In genomic region chr11:35035894-35036408, GRCh38 we compare ENCODE assay signal across 1 cellular context.
TF ChIP-seq lines count a peak whose summit lies in the region.

No MANE protein-coding gene starts in this region.

TF ChIP-seq in GM12878, 131 proteins besides CTCF, POLR2A, EP300 and RAD21 (continued from another document):
- TF ChIP-seq SREBF1 (IDR thresholded peaks at IDR 0.05; ENCODE audit: low read length) (no peak), IKZF1 (conservative IDR thresholded peaks at IDR 0.05) (peak; percentile 87), CEBPZ (IDR thresholded peaks at IDR 0.05; ENCODE audit: low read depth, low read length) (no peak), CEBPB (IDR thresholded peaks at IDR 0.05; ENCODE audit: borderline replicate concordance in 1 of 2, low read depth in 2 of 2, low read length in 2 of 2) (peak in 1 of 2 experiments; percentile 26; a peak in 1 of 4 replicates), MXI1 (IDR thresholded peaks at IDR 0.05; ENCODE audit: low read depth, low read length) (no peak), IRF4 (IDR thresholded peaks at IDR 0.05; ENCODE audit: low read depth, low read length) (peak; percentile 67; the same call in 1 of the 2 replicates), BCL11A (IDR thresholded peaks at IDR 0.05; ENCODE audit: low read depth, low read length) (peak; percentile 81), RAD51 (IDR thresholded peaks at IDR 0.05) (peak; percentile 72), STAT3 (IDR thresholded peaks at IDR 0.05; ENCODE audit: low read depth, low read length) (0 out of 2 replicates have a peak, but pooled peaks have one; percentile 45), JUND (IDR thresholded peaks at IDR 0.05; ENCODE audit: low read depth, low read length) (0 out of 2 replicates have a peak, but pooled peaks have one; percentile 33), MYB (IDR thresholded peaks at IDR 0.05; ENCODE audit: borderline replicate concordance, low read depth, low read length) (no peak), MYC (IDR thresholded peaks at IDR 0.05; ENCODE audit: insufficient read depth, insufficient read length, insufficient replicate concordance, low read length, severe bottlenecking) (no peak), EGR1 (IDR thresholded peaks at IDR 0.05; ENCODE audit: borderline replicate concordance in 1 of 2, low read depth in 2 of 2, low read length in 2 of 2) (0 out of 3 replicates have a peak, but pooled peaks of 1 of the 2 experiments have one; percentile 55), ATF2 (IDR thresholded peaks at IDR 0.05; ENCODE audit: low read length) (peak; percentile 95), NFIC (IDR thresholded peaks at IDR 0.05; ENCODE audit: low read depth, low read length) (peak; percentile 90), FOXM1 (IDR thresholded peaks at IDR 0.05; ENCODE audit: low read depth, low read length) (peak; percentile 66), PAX5 (IDR thresholded peaks at IDR 0.05; ENCODE audit: borderline replicate concordance, low read depth, low read length) (peak; percentile 63; the same call in 1 of the 2 replicates), RUNX3 (IDR thresholded peaks at IDR 0.05; ENCODE audit: low read length) (peak; percentile 95), NR2F1 (conservative IDR thresholded peaks at IDR 0.05) (no peak), ETV6 (conservative IDR thresholded peaks at IDR 0.05 in 1 of 2, IDR thresholded peaks at IDR 0.05 in 1 of 2; ENCODE audit: borderline replicate concordance in 1 of 2, low read depth in 1 of 2) (peak in 1 of 2 experiments; percentile 94; a peak in 2 of 4 replicates), GABPA (IDR thresholded peaks at IDR 0.05; ENCODE audit: low read depth) (no peak)
- TF ChIP-seq, protein P1, sequence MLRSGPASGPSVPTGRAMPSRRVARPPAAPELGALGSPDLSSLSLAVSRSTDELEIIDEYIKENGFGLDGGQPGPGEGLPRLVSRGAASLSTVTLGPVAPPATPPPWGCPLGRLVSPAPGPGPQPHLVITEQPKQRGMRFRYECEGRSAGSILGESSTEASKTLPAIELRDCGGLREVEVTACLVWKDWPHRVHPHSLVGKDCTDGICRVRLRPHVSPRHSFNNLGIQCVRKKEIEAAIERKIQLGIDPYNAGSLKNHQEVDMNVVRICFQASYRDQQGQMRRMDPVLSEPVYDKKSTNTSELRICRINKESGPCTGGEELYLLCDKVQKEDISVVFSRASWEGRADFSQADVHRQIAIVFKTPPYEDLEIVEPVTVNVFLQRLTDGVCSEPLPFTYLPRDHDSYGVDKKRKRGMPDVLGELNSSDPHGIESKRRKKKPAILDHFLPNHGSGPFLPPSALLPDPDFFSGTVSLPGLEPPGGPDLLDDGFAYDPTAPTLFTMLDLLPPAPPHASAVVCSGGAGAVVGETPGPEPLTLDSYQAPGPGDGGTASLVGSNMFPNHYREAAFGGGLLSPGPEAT (IDR thresholded peaks at IDR 0.05; ENCODE audit: low read depth) = peak; percentile 77
